1 cellular context compared by ENCODE assay signal in the genomic region with DNA sequence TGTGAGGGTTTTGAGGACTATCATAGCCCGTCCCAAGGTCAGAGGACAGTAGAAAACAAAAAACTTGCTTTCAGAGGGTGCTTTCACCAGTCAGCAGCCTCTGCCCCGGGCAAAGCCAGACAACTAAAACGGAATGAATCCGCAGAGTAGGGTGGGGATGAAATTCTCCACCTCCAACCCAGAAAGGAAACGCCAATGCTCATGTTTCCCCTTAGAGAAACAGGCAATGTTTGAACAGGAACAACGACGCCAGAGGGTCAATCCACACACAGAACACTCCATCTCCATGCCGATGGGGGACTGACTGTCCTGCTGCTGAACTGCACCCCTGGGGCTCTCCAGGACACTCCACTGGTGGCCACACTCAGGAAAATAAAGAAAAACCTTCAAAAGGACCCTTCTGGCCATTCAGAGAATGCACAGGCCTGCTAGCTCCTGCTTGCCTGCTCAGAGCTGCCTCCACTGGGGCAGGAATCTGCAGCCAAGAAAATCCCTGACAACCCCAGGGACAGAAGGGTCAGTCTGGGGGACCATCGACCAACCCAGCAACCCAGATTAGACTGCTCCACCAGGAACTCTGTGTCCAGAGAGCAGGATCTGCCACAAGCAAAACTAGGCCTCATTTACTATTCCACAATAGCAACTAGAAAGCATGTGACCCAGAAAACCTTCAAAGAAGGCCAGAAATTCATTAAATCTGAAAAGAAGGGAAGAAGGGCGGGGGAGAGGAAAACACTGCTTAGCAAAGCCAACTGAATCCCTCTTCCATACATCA.
TF ChIP-seq lines count a peak whose summit lies in the region.

No MANE protein-coding gene starts in this region.

TF ChIP-seq in K562, 482 proteins besides CTCF, POLR2A, EP300 and RAD21 (continued from another document):
- TF ChIP-seq, protein P1, sequence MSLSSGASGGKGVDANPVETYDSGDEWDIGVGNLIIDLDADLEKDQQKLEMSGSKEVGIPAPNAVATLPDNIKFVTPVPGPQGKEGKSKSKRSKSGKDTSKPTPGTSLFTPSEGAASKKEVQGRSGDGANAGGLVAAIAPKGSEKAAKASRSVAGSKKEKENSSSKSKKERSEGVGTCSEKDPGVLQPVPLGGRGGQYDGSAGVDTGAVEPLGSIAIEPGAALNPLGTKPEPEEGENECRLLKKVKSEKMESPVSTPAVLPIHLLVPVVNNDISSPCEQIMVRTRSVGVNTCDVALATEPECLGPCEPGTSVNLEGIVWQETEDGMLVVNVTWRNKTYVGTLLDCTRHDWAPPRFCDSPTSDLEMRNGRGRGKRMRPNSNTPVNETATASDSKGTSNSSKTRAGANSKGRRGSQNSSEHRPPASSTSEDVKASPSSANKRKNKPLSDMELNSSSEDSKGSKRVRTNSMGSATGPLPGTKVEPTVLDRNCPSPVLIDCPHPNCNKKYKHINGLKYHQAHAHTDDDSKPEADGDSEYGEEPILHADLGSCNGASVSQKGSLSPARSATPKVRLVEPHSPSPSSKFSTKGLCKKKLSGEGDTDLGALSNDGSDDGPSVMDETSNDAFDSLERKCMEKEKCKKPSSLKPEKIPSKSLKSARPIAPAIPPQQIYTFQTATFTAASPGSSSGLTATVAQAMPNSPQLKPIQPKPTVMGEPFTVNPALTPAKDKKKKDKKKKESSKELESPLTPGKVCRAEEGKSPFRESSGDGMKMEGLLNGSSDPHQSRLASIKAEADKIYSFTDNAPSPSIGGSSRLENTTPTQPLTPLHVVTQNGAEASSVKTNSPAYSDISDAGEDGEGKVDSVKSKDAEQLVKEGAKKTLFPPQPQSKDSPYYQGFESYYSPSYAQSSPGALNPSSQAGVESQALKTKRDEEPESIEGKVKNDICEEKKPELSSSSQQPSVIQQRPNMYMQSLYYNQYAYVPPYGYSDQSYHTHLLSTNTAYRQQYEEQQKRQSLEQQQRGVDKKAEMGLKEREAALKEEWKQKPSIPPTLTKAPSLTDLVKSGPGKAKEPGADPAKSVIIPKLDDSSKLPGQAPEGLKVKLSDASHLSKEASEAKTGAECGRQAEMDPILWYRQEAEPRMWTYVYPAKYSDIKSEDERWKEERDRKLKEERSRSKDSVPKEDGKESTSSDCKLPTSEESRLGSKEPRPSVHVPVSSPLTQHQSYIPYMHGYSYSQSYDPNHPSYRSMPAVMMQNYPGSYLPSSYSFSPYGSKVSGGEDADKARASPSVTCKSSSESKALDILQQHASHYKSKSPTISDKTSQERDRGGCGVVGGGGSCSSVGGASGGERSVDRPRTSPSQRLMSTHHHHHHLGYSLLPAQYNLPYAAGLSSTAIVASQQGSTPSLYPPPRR (CRISPR knock-in tag; IDR thresholded peaks at IDR 0.05; ENCODE audit: borderline replicate concordance), result peak; percentile 29
- no peak for TF ChIP-seq ZNF239 (CRISPR knock-in tag; IDR thresholded peaks at IDR 0.05)
- no peak for TF ChIP-seq BRD4 (IDR thresholded peaks at IDR 0.05)
- 0 out of 2 replicates have a peak, but pooled peaks have one; percentile 4 for TF ChIP-seq DMBX1 (CRISPR knock-in tag; IDR thresholded peaks at IDR 0.05; ENCODE audit: borderline replicate concordance)
- TF ChIP-seq ZNF175 (CRISPR knock-in tag; IDR thresholded peaks at IDR 0.05; ENCODE audit: low read depth), result peak; percentile 16; the same call in 1 of the 2 replicates
- TF ChIP-seq, protein P2, sequence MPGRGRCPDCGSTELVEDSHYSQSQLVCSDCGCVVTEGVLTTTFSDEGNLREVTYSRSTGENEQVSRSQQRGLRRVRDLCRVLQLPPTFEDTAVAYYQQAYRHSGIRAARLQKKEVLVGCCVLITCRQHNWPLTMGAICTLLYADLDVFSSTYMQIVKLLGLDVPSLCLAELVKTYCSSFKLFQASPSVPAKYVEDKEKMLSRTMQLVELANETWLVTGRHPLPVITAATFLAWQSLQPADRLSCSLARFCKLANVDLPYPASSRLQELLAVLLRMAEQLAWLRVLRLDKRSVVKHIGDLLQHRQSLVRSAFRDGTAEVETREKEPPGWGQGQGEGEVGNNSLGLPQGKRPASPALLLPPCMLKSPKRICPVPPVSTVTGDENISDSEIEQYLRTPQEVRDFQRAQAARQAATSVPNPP (IDR thresholded peaks at IDR 0.05; ENCODE audit: borderline replicate concordance, insufficient read depth, insufficient read length), result no peak
- TF ChIP-seq GATAD2B (IDR thresholded peaks at IDR 0.05; ENCODE audit: borderline replicate concordance), result no peak
- TF ChIP-seq CBFA2T3 (IDR thresholded peaks at IDR 0.05), result no peak
- TF ChIP-seq, protein P3, sequence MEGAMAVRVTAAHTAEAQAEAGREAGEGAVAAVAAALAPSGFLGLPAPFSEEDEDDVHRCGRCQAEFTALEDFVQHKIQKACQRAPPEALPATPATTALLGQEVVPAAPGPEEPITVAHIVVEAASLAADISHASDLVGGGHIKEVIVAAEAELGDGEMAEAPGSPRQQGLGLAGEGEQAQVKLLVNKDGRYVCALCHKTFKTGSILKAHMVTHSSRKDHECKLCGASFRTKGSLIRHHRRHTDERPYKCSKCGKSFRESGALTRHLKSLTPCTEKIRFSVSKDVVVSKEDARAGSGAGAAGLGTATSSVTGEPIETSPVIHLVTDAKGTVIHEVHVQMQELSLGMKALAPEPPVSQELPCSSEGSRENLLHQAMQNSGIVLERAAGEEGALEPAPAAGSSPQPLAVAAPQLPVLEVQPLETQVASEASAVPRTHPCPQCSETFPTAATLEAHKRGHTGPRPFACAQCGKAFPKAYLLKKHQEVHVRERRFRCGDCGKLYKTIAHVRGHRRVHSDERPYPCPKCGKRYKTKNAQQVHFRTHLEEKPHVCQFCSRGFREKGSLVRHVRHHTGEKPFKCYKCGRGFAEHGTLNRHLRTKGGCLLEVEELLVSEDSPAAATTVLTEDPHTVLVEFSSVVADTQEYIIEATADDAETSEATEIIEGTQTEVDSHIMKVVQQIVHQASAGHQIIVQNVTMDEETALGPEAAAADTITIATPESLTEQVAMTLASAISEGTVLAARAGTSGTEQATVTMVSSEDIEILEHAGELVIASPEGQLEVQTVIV (CRISPR knock-in tag; IDR thresholded peaks at IDR 0.05; ENCODE audit: borderline replicate concordance), result no peak
- no peak for TF ChIP-seq HSF4 (CRISPR knock-in tag; IDR thresholded peaks at IDR 0.05; ENCODE audit: borderline replicate concordance)
- TF ChIP-seq STAT5B (CRISPR knock-in tag; IDR thresholded peaks at IDR 0.05), result no peak
- TF ChIP-seq CBFA2T2 (conservative IDR thresholded peaks at IDR 0.05), result no peak
- TF ChIP-seq, protein P4, sequence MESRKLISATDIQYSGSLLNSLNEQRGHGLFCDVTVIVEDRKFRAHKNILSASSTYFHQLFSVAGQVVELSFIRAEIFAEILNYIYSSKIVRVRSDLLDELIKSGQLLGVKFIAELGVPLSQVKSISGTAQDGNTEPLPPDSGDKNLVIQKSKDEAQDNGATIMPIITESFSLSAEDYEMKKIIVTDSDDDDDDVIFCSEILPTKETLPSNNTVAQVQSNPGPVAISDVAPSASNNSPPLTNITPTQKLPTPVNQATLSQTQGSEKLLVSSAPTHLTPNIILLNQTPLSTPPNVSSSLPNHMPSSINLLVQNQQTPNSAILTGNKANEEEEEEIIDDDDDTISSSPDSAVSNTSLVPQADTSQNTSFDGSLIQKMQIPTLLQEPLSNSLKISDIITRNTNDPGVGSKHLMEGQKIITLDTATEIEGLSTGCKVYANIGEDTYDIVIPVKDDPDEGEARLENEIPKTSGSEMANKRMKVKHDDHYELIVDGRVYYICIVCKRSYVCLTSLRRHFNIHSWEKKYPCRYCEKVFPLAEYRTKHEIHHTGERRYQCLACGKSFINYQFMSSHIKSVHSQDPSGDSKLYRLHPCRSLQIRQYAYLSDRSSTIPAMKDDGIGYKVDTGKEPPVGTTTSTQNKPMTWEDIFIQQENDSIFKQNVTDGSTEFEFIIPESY (CRISPR knock-in tag; IDR thresholded peaks at IDR 0.05), result 0 out of 2 replicates have a peak, but pooled peaks have one; percentile 7
- TF ChIP-seq HEY1 (CRISPR knock-in tag; IDR thresholded peaks at IDR 0.05; ENCODE audit: borderline replicate concordance), result no peak
- no peak for TF ChIP-seq SIX5 (IDR thresholded peaks at IDR 0.05; ENCODE audit: borderline replicate concordance in 1 of 2, insufficient read depth in 1 of 2, low read depth in 1 of 2, low read length in 2 of 2)
- TF ChIP-seq, protein P5, sequence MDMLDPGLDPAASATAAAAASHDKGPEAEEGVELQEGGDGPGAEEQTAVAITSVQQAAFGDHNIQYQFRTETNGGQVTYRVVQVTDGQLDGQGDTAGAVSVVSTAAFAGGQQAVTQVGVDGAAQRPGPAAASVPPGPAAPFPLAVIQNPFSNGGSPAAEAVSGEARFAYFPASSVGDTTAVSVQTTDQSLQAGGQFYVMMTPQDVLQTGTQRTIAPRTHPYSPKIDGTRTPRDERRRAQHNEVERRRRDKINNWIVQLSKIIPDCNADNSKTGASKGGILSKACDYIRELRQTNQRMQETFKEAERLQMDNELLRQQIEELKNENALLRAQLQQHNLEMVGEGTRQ (CRISPR knock-in tag; IDR thresholded peaks at IDR 0.05), result no peak
- no peak for TF ChIP-seq ZSCAN32 (CRISPR knock-in tag; IDR thresholded peaks at IDR 0.05)
- TF ChIP-seq ETV1 (tag; conservative IDR thresholded peaks at IDR 0.05; ENCODE audit: low read depth), result no peak
- TF ChIP-seq EHMT2 (IDR thresholded peaks at IDR 0.05), result no peak
- TF ChIP-seq XRCC4 (IDR thresholded peaks at IDR 0.05; ENCODE audit: extremely low read depth, insufficient read depth, insufficient read length), result no peak
- TF ChIP-seq SIN3B (IDR thresholded peaks at IDR 0.05; ENCODE audit: low read depth), result no peak
